ENCODE assay signal across 27 cellular contexts in genomic region chr1:116161877-116162390, GRCh38. TPM values are rescaled to one million over a fixed set of nuclear protein-coding genes. Genes with fewer than 3 reads are reported as not detected.
DNase-seq lines count a peak whose midpoint lies in the region; ATAC-seq, FAIRE-seq and TF ChIP-seq lines count a peak whose summit lies in the region.
"Had no signal": no experiment of that assay in that cellular context is flagged by ENCODE, and none has a peak within 500 bp of the region (broad histone marks: within the 10 kb centered on the region; RNA-seq: fewer than 3 reads in every experiment).

No MANE protein-coding gene starts in this region.

- intact Hi-C loops in HepG2 (cut with micrococcal nuclease; ENCODE audit: unreplicated experiment) (no loop called here), right lobe of liver (cut with DNase I) (no loop called here), colonic mucosa (cut with DNase I) (no loop called here)
- intact Hi-C loops in activated T-helper 2 cell treated with anti-CD3 and anti-CD28 coated beads, Interferon-gamma antibody, Interleukin-2, Interleukin-4, amounts not matched to agents 10 μg/mL and 5 μg/mL and 100 μg/mL, durations not matched to agents 14 hours and 24 hours and 36 hours (cut with micrococcal nuclease) = no loop called here

- H3K4me3 ChIP-seq in HepG2 (replicated peaks in 1 of 3; ENCODE audit: insufficient read depth in 1 of 3, low read depth in 2 of 3, low read length in 3 of 3) (no peak overlapping the region), right lobe of liver (no peak overlapping the region), colonic mucosa (no peak overlapping the region), trophoblast cell (ENCODE audit: low read depth, low read length) (no peak overlapping the region)
- H3K4me3 ChIP-seq: GM23248 had no signal

- H4K8ac ChIP-seq in trophoblast cell (ENCODE audit: low read depth, low read length) = no peak overlapping the region

- TF ChIP-seq CTCF in HepG2 (CRISPR knock-in tag; IDR thresholded peaks at IDR 0.05) = no peak
- TF ChIP-seq CTCF in right lobe of liver (IDR thresholded peaks at IDR 0.05) = no peak
- TF ChIP-seq CTCF in colonic mucosa (IDR thresholded peaks at IDR 0.05) = no peak

- no peak overlapping the region for H3K18ac ChIP-seq in trophoblast cell (ENCODE audit: low read length)

- H3K27me3 Mint-ChIP-seq in activated T-helper 2 cell treated with anti-CD3 and anti-CD28 coated beads, Interferon-gamma antibody, Interleukin-2, Interleukin-4, amounts not matched to agents 10 μg/mL and 5 μg/mL and 100 μg/mL, durations not matched to agents 14 hours and 24 hours and 36 hours (ENCODE audit: low read depth) = peaks cover 14% of the 10 kb centered on the region
- H3K27me3 Mint-ChIP-seq in T-helper 2 cell treated with Interferon-gamma antibody and Interleukin-4, amounts not matched to agents 5 μg/mL and 100 μg/mL, for 36 hours (ENCODE audit: low read depth) = peaks cover 24% of the 10 kb centered on the region
- H3K27me3 Mint-ChIP-seq: CD8-positive, alpha-beta memory T cell had no signal

- TF ChIP-seq POLR2A in HepG2 (IDR thresholded peaks at IDR 0.05; ENCODE audit: insufficient read depth in 1 of 2, low read depth in 2 of 2, low read length in 2 of 2) = no peak
- TF ChIP-seq POLR2A in right lobe of liver (IDR thresholded peaks at IDR 0.05) = no peak

- H3K4me3 Mint-ChIP-seq in activated T-helper 2 cell treated with anti-CD3 and anti-CD28 coated beads, Interferon-gamma antibody, Interleukin-2, Interleukin-4, amounts not matched to agents 10 μg/mL and 5 μg/mL and 100 μg/mL, durations not matched to agents 14 hours and 24 hours and 36 hours (ENCODE audit: low read depth) = no peak overlapping the region
- no peak overlapping the region for H3K4me3 Mint-ChIP-seq in T-helper 2 cell treated with Interferon-gamma antibody and Interleukin-4, amounts not matched to agents 5 μg/mL and 100 μg/mL, for 36 hours
- H3K4me3 Mint-ChIP-seq: CD8-positive, alpha-beta memory T cell had no signal

- H2AFZ ChIP-seq in HepG2 (ENCODE audit: low read length) (no peak overlapping the region), trophoblast cell (ENCODE audit: insufficient read depth, low read length, poor library complexity) (no peak overlapping the region)
- H2AFZ ChIP-seq: GM23248 had no signal

- H3K4me2 ChIP-seq in HepG2 (ENCODE audit: low read depth, low read length) (no peak overlapping the region), trophoblast cell (ENCODE audit: low read length) (no peak overlapping the region)

- POLR2A ChIA-PET in HepG2 (lab: Yijun Ruan, JAX) = no interaction called here

- H3K4me1 ChIP-seq in HepG2 (ENCODE audit: insufficient read depth, low read length) (peaks cover 57% of the 10 kb centered on the region), right lobe of liver (peaks cover 0 to 10% (median 0%) of the 10 kb centered on the region in 4 donors), colonic mucosa (no peaks in the 10 kb centered on the region), trophoblast cell (ENCODE audit: control insufficient read depth in 1 of 2, insufficient read depth in 2 of 2, low read length in 2 of 2) (no peaks in the 10 kb centered on the region)
- H3K4me1 ChIP-seq: BE2C had no signal

- H4K20me1 ChIP-seq in HepG2 (ENCODE audit: insufficient read depth, low read length) = no peaks in the 10 kb centered on the region

- no peak for FAIRE-seq in HepG2 (lab: Jason Lieb, UNC)
- FAIRE-seq: G401.6, GM12891, GM19239 had no signal

- no peaks in the 10 kb centered on the region for H3K36me3 ChIP-seq in HepG2 (replicated peaks in 1 of 2; ENCODE audit: control insufficient read depth in 1 of 2, insufficient read depth in 2 of 2, low read length in 2 of 2)
- no peaks in the 10 kb centered on the region for H3K36me3 ChIP-seq in right lobe of liver
- no peaks in the 10 kb centered on the region for H3K36me3 ChIP-seq in colonic mucosa
- H3K36me3 ChIP-seq in trophoblast cell (ENCODE audit: control insufficient read depth in 1 of 2, insufficient read depth in 2 of 2, low read length in 2 of 2) = no peaks in the 10 kb centered on the region
- H3K36me3 ChIP-seq: BE2C had no signal

- no peaks in the 10 kb centered on the region for H3K9me3 Mint-ChIP-seq in activated T-helper 2 cell treated with anti-CD3 and anti-CD28 coated beads, Interferon-gamma antibody, Interleukin-2, Interleukin-4, amounts not matched to agents 10 μg/mL and 5 μg/mL and 100 μg/mL, durations not matched to agents 14 hours and 24 hours and 36 hours
- H3K9me3 Mint-ChIP-seq in T-helper 2 cell treated with Interferon-gamma antibody and Interleukin-4, amounts not matched to agents 5 μg/mL and 100 μg/mL, for 36 hours = no peaks in the 10 kb centered on the region

- H3K23ac ChIP-seq in trophoblast cell (ENCODE audit: low read length) = peak overlapping the region; percentile 29

- no peaks in the 10 kb centered on the region for H3K9me3 ChIP-seq in HepG2 (ENCODE audit: low read length)
- no peaks in the 10 kb centered on the region for H3K9me3 ChIP-seq in right lobe of liver
- no peaks in the 10 kb centered on the region for H3K9me3 ChIP-seq in colonic mucosa
- H3K9me3 ChIP-seq in trophoblast cell (ENCODE audit: insufficient read depth, low read depth, low read length) = peaks cover 2% of the 10 kb centered on the region
- H3K9me3 ChIP-seq: BE2C had no signal

- H3K79me1 ChIP-seq in trophoblast cell (ENCODE audit: low read length) = no peaks in the 10 kb centered on the region

- no peak overlapping the region for H2BK120ac ChIP-seq in trophoblast cell (ENCODE audit: insufficient read depth, low read length, poor library complexity)

- H3K27me3 ChIP-seq in HepG2 (ENCODE audit: control insufficient read depth in 1 of 2, insufficient read depth in 2 of 2, low read length in 2 of 2) (no peaks in the 10 kb centered on the region; a peak in 1 of 5 replicates), right lobe of liver (no peaks in the 10 kb centered on the region), colonic mucosa (no peaks in the 10 kb centered on the region), trophoblast cell (ENCODE audit: insufficient read depth, low read length) (no peaks in the 10 kb centered on the region)
- H3K27me3 ChIP-seq: BE2C had no signal

- no peak overlapping the region for H2AK5ac ChIP-seq in trophoblast cell (ENCODE audit: low read length)

- H4K12ac ChIP-seq in trophoblast cell (ENCODE audit: low read depth, low read length) = no peak overlapping the region

- TF ChIP-seq RAD21 in HepG2 (CRISPR knock-in tag; IDR thresholded peaks at IDR 0.05) = no peak

- H3K4me1 Mint-ChIP-seq in activated T-helper 2 cell treated with anti-CD3 and anti-CD28 coated beads, Interferon-gamma antibody, Interleukin-2, Interleukin-4, amounts not matched to agents 10 μg/mL and 5 μg/mL and 100 μg/mL, durations not matched to agents 14 hours and 24 hours and 36 hours (ENCODE audit: low read depth) = no peaks in the 10 kb centered on the region
- no peaks in the 10 kb centered on the region for H3K4me1 Mint-ChIP-seq in T-helper 2 cell treated with Interferon-gamma antibody and Interleukin-4, amounts not matched to agents 5 μg/mL and 100 μg/mL, for 36 hours (ENCODE audit: low read depth)
- H3K4me1 Mint-ChIP-seq: CD8-positive, alpha-beta memory T cell had no signal

- no peak overlapping the region for H4K91ac ChIP-seq in trophoblast cell (ENCODE audit: low read depth, low read length)

- CTCF ChIA-PET in HepG2 (lab: Yijun Ruan, JAX; ENCODE audit: low intra/inter-chr PET ratio, low total read pairs) = no interaction called here

- H3K14ac ChIP-seq in trophoblast cell (ENCODE audit: low read length) = no peak overlapping the region

- no peak overlapping the region for H3K27ac Mint-ChIP-seq in activated T-helper 2 cell treated with anti-CD3 and anti-CD28 coated beads, Interferon-gamma antibody, Interleukin-2, Interleukin-4, amounts not matched to agents 10 μg/mL and 5 μg/mL and 100 μg/mL, durations not matched to agents 14 hours and 24 hours and 36 hours
- no peak overlapping the region for H3K27ac Mint-ChIP-seq in T-helper 2 cell treated with Interferon-gamma antibody and Interleukin-4, amounts not matched to agents 5 μg/mL and 100 μg/mL, for 36 hours

- TF ChIP-seq EP300 in HepG2 (IDR thresholded peaks at IDR 0.05; ENCODE audit: low read depth in 2 of 2, low read length in 2 of 2) (no peak), HepG2 (CRISPR knock-in tag; IDR thresholded peaks at IDR 0.05; ENCODE audit: borderline replicate concordance) (no peak)

- H2BK5ac ChIP-seq in trophoblast cell (ENCODE audit: low read depth, low read length, poor library complexity) = no peak overlapping the region

- H2BK12ac ChIP-seq in trophoblast cell (ENCODE audit: low read length) = no peak overlapping the region

- no peak for ATAC-seq in HepG2
- ATAC-seq in right lobe of liver = no peak

- no peak overlapping the region for H3K9ac ChIP-seq in HepG2 (ENCODE audit: insufficient read depth, low read depth, low read length)
- H3K9ac ChIP-seq in colonic mucosa (ENCODE audit: low read depth in 2 of 2, low read length in 2 of 2) = no peak overlapping the region
- H3K9ac ChIP-seq in trophoblast cell (ENCODE audit: low read length) = no peak overlapping the region
- H3K9ac ChIP-seq: GM23248 had no signal

- H3K4ac ChIP-seq in trophoblast cell (ENCODE audit: low read depth, low read length) = no peak overlapping the region

- no TSS peak for BruUV-seq in HepG2 (replicated peaks; lab: Mats Ljungman, UMichigan)

- in situ Hi-C loops in HepG2 (cut with HindIII; ENCODE audit: extremely low pct_ligation_motif_present, low pct_unique_long_range_greater_than_20kb) = loop anchor here (25.0 kb wide), 1 partner anchor 100 kb away; no protein-coding TSS in a partner anchor

- H3K79me2 ChIP-seq in HepG2 (ENCODE audit: insufficient read depth, low read length) (no peaks in the 10 kb centered on the region), trophoblast cell (ENCODE audit: control insufficient read depth, insufficient read depth, low read length, poor library complexity) (no peaks in the 10 kb centered on the region)

- H3K27ac ChIP-seq in HepG2 (ENCODE audit: extremely low read length, insufficient read depth, low read length) = no peak overlapping the region
- no peak overlapping the region for H3K27ac ChIP-seq in right lobe of liver
- H3K27ac ChIP-seq in colonic mucosa = no peak overlapping the region
- no peak overlapping the region for H3K27ac ChIP-seq in trophoblast cell (ENCODE audit: low read depth, low read length)
- H3K27ac ChIP-seq: GM23248, HL-60 had no signal

- no peaks in the 10 kb centered on the region for H3K36me3 Mint-ChIP-seq in activated T-helper 2 cell treated with anti-CD3 and anti-CD28 coated beads, Interferon-gamma antibody, Interleukin-2, Interleukin-4, amounts not matched to agents 10 μg/mL and 5 μg/mL and 100 μg/mL, durations not matched to agents 14 hours and 24 hours and 36 hours (ENCODE audit: low read depth)
- no peaks in the 10 kb centered on the region for H3K36me3 Mint-ChIP-seq in T-helper 2 cell treated with Interferon-gamma antibody and Interleukin-4, amounts not matched to agents 5 μg/mL and 100 μg/mL, for 36 hours (ENCODE audit: low read depth)

- DNase-seq in HepG2 (ENCODE audit: low spot score) (no peak), right lobe of liver (no peak), colonic mucosa (peak; percentile 13), trophoblast cell (no peak), activated gamma-delta T cell treated with Interleukin-2 at 50 U/mL for 16 hours (no peak), OCI-M1 (lab: John Stamatoyannopoulos, UW) (no peak)
- peak; percentile 1 for DNase-seq in activated T-helper 2 cell treated with anti-CD3 and anti-CD28 coated beads, Interferon-gamma antibody, Interleukin-2, Interleukin-4, amounts not matched to agents 10 μg/mL and 5 μg/mL and 100 μg/mL, durations not matched to agents 14 hours and 24 hours and 36 hours (ENCODE audit: low spot score)
- DNase-seq in T-helper 2 cell treated with Interferon-gamma antibody and Interleukin-4, amounts not matched to agents 5 μg/mL and 100 μg/mL, for 36 hours (ENCODE audit: low spot score) = no peak
- DNase-seq: ACHN; BE2C; CD4-positive, CD25-positive, alpha-beta regulatory T cell; CD8-positive, alpha-beta memory T cell; COR-L47; DMS 273 treated with DMSO at 0.1 percent for 48 hours; DMS53; DND-41; EL; GM23248; HCEC 1CT; IMR-90 had no signal

RNA-seq across cellular contexts. Expression of gene MAB21L3, which starts 50.7 kb away (rescaled TPM):
- total RNA-seq in HepG2 (2016; rRNA removed; fragmentation: Illumina TruSeq; extraction: Trizol) (0.55 and 0.90 TPM in 2 replicates), right lobe of liver (1 to 10 TPM in 3 of 6 experiments, under 1 TPM in 3; 0.09 to 7.2 (median 1.1) TPM), colonic mucosa (1 to 10 TPM; 3.9 to 4.5 TPM)
- total RNA-seq in HepG2 (2016; cell fraction: cytosol; rRNA removed; fragmentation: Illumina TruSeq; extraction: Trizol; ENCODE audit: low read depth) = 0.30 TPM in 1 of 2 replicates, not detected in the other
- total RNA-seq in HepG2 (2016; cell fraction: insoluble cytoplasmic fraction; rRNA removed; fragmentation: Illumina TruSeq; extraction: Trizol) = 0.48 and 0.80 TPM in 2 replicates
- total RNA-seq in HepG2 (2016; cell fraction: membrane; rRNA removed; fragmentation: Illumina TruSeq; extraction: Trizol) = 0.56 and 0.72 TPM in 2 replicates
- total RNA-seq in HepG2 (2016; cell fraction: nucleus; rRNA removed; fragmentation: Illumina TruSeq; extraction: Trizol) = 0.47 and 1.2 TPM in 2 replicates
- 3.7 and 4.1 TPM in 2 replicates for polyA plus RNA-seq in HepG2 (2011; rRNA removed)
- polyA plus RNA-seq in HepG2 (2011; cell fraction: cytosol; rRNA removed) = 3.6 and 5.0 TPM in 2 replicates
- 2.5 and 2.7 TPM in 2 replicates for polyA plus RNA-seq in HepG2 (2011; cell fraction: nucleus; rRNA removed)
- 0.70 and 0.85 TPM in 2 replicates for polyA plus RNA-seq in HepG2 (2012)
- polyA plus RNA-seq in HepG2 (2016; cell fraction: cytosol; fragmentation: Illumina TruSeq; extraction: Trizol; ENCODE audit: low read depth) = 0.03 TPM in 1 of 2 replicates, not detected in the other
- polyA plus RNA-seq in HepG2 (2016; cell fraction: insoluble cytoplasmic fraction; fragmentation: Illumina TruSeq; extraction: Trizol; ENCODE audit: low read depth) = 0.56 and 0.79 TPM in 2 replicates
- 0.13 and 0.14 TPM in 2 replicates for polyA plus RNA-seq in HepG2 (2016; cell fraction: membrane; fragmentation: Illumina TruSeq; extraction: Trizol; ENCODE audit: low read depth)
- polyA plus RNA-seq in HepG2 (2016; cell fraction: nucleus; fragmentation: Illumina TruSeq; extraction: Trizol; ENCODE audit: insufficient read depth, low read depth) = 0.14 and 0.36 TPM in 2 replicates
- polyA minus RNA-seq in HepG2 (2011; rRNA and poly(A)+ RNA removed; ENCODE audit: low replicate concordance) = 2.3 and 10.6 TPM in 2 replicates
- polyA minus RNA-seq in HepG2 (2011; cell fraction: cytosol; rRNA and poly(A)+ RNA removed) = 3.8 and 5.4 TPM in 2 replicates
- polyA minus RNA-seq in HepG2 (2011; cell fraction: nucleus; rRNA and poly(A)+ RNA removed) = 9.1 and 14.8 TPM in 2 replicates
- total RNA-seq in activated T-helper 2 cell treated with anti-CD3 and anti-CD28 coated beads, Interferon-gamma antibody, Interleukin-2, Interleukin-4, amounts not matched to agents 10 μg/mL and 5 μg/mL and 100 μg/mL, durations not matched to agents 14 hours and 24 hours and 36 hours = not detected in 2 replicates
- 0.55 and 0.68 TPM in 2 replicates for polyA plus RNA-seq in trophoblast cell (2013)
- total RNA-seq: A172; CD4-positive, CD25-positive, alpha-beta regulatory T cell; CD8-positive, alpha-beta memory T cell; H4; HT1080; IMR-90 had no signal
- polyA plus RNA-seq: CD4-positive, CD25-positive, alpha-beta regulatory T cell; CD8-positive, alpha-beta memory T cell; IMR-90 had no signal

Comparison
In these comparisons a context has a peak if more than half of its experiments do, and no peak if none do; other contexts are left out.
1. DNase-seq: peak in activated T-helper 2 cell treated with anti-CD3 and anti-CD28 coated beads, Interferon-gamma antibody, Interleukin-2, Interleukin-4, amounts not matched to agents 10 μg/mL and 5 μg/mL and 100 μg/mL, durations not matched to agents 14 hours and 24 hours and 36 hours (single experiment) and colonic mucosa (single experiment); none in HepG2 (single experiment), right lobe of liver (0 of 3), trophoblast cell (0 of 2), activated gamma-delta T cell treated with Interleukin-2 at 50 U/mL for 16 hours (single experiment), T-helper 2 cell treated with Interferon-gamma antibody and Interleukin-4, amounts not matched to agents 5 μg/mL and 100 μg/mL, for 36 hours (single experiment) and OCI-M1 (single experiment).